ENCODE assay signal across 3 cellular contexts in genomic region chr2:205448189-205448588, GRCh38.
TF ChIP-seq lines count a peak whose summit lies in the region.

No MANE protein-coding gene starts in this region.

TF ChIP-seq in HepG2, 621 proteins besides CTCF, POLR2A, EP300 and RAD21:
- TF ChIP-seq MAFK (conservative IDR thresholded peaks at IDR 0.05 in 1 of 2, IDR thresholded peaks at IDR 0.05 in 1 of 2; ENCODE audit: low read length in 2 of 2) (peak; percentile 55 to 69; a peak in 3 of 4 replicates), KLF13 (CRISPR knock-in tag; IDR thresholded peaks at IDR 0.05) (no peak), MAFF (IDR thresholded peaks at IDR 0.05; ENCODE audit: low read depth, low read length) (peak; percentile 54; the same call in 1 of the 2 replicates), TRIM22 (IDR thresholded peaks at IDR 0.05) (no peak)
TF ChIP-seq in HepG2: peak in this region for 2.

TF ChIP-seq in A549, 52 proteins besides CTCF, POLR2A, EP300 and RAD21:
- TF ChIP-seq MAFK (IDR thresholded peaks at IDR 0.05; ENCODE audit: partially characterized antibody) = peak; percentile 33
- TF ChIP-seq RCOR1 (IDR thresholded peaks at IDR 0.05; ENCODE audit: low read depth, low read length) = no peak

TF ChIP-seq in IMR-90, 13 proteins besides CTCF, POLR2A, EP300 and RAD21:
- TF ChIP-seq SMC3 (IDR thresholded peaks at IDR 0.05; ENCODE audit: low read depth, low read length) (no peak), MAFK (IDR thresholded peaks at IDR 0.05; ENCODE audit: low read depth, low read length) (0 out of 2 replicates have a peak, but pooled peaks have one; percentile 28)
